In the genomic region with DNA sequence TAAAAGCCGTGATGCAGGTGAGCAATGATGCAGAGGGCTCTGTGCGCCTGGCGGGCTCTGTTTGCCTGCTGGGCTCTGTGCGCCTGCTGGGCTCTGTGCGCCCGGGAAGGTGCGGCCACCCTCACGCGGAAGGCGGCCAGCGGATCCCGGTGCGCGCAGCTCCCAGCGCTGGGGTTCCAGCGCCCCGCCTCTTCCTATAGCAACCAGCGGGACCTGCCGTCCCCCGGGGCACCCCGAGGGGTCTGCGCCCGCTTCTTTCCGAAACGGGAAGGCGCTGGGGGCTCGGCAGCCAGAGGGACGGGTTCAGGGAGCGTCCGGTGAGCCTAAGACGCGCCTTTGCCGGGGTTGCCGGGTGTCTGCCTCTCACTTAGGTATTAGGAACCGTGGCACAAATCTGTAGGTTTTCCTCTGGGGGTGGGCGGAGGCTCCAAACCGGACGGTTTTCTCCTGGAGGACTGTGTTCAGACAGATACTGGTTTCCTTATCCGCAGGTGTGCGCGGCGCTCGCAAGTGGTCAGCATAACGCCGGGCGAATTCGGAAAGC, we compare ENCODE assay signal across 1 cellular context.
A peak's percentile ranks its signal among the peaks of the same experiment; 100 is the strongest.
TF ChIP-seq lines count a peak whose summit lies in the region.

No MANE protein-coding gene starts in this region.

TF ChIP-seq in HepG2, 621 proteins besides CTCF, POLR2A, EP300 and RAD21 (continued from another document and continues in another):
- TF ChIP-seq ASH2L (IDR thresholded peaks at IDR 0.05; ENCODE audit: insufficient read length, low read depth, low read length) = no peak
- TF ChIP-seq ZSCAN25 (CRISPR knock-in tag; IDR thresholded peaks at IDR 0.05) = no peak
- TF ChIP-seq NR2F1 (CRISPR knock-in tag; IDR thresholded peaks at IDR 0.05) = no peak
- no peak for TF ChIP-seq ZNF335 (CRISPR knock-in tag; IDR thresholded peaks at IDR 0.05)
- 0 out of 2 replicates have a peak, but pooled peaks have one; percentile 25 for TF ChIP-seq SP5 (CRISPR knock-in tag; IDR thresholded peaks at IDR 0.05; ENCODE audit: borderline replicate concordance, low read depth)
- TF ChIP-seq ZNF543 (CRISPR knock-in tag; IDR thresholded peaks at IDR 0.05) = no peak
- no peak for TF ChIP-seq MBNL3 (CRISPR knock-in tag; conservative IDR thresholded peaks at IDR 0.05)
- TF ChIP-seq FOSL2 (CRISPR knock-in tag; IDR thresholded peaks at IDR 0.05) = no peak
- no peak for TF ChIP-seq ZNF530 (CRISPR knock-in tag; IDR thresholded peaks at IDR 0.05; ENCODE audit: low read depth)
- TF ChIP-seq ZNF24 (IDR thresholded peaks at IDR 0.05) = no peak
- TF ChIP-seq CCDC6 (CRISPR knock-in tag; IDR thresholded peaks at IDR 0.05) = no peak
- TF ChIP-seq STAT5B (CRISPR knock-in tag; IDR thresholded peaks at IDR 0.05) = no peak
- TF ChIP-seq KDM5B (CRISPR knock-in tag; IDR thresholded peaks at IDR 0.05; ENCODE audit: borderline replicate concordance) = no peak
- TF ChIP-seq RAD51 (IDR thresholded peaks at IDR 0.05; ENCODE audit: borderline replicate concordance) = no peak
- TF ChIP-seq GABPB1 (CRISPR knock-in tag; IDR thresholded peaks at IDR 0.05) = peak; percentile 71
- TF ChIP-seq, protein P1, sequence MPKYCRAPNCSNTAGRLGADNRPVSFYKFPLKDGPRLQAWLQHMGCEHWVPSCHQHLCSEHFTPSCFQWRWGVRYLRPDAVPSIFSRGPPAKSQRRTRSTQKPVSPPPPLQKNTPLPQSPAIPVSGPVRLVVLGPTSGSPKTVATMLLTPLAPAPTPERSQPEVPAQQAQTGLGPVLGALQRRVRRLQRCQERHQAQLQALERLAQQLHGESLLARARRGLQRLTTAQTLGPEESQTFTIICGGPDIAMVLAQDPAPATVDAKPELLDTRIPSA (CRISPR knock-in tag; IDR thresholded peaks at IDR 0.05; ENCODE audit: borderline replicate concordance) = no peak
- TF ChIP-seq, protein P2, sequence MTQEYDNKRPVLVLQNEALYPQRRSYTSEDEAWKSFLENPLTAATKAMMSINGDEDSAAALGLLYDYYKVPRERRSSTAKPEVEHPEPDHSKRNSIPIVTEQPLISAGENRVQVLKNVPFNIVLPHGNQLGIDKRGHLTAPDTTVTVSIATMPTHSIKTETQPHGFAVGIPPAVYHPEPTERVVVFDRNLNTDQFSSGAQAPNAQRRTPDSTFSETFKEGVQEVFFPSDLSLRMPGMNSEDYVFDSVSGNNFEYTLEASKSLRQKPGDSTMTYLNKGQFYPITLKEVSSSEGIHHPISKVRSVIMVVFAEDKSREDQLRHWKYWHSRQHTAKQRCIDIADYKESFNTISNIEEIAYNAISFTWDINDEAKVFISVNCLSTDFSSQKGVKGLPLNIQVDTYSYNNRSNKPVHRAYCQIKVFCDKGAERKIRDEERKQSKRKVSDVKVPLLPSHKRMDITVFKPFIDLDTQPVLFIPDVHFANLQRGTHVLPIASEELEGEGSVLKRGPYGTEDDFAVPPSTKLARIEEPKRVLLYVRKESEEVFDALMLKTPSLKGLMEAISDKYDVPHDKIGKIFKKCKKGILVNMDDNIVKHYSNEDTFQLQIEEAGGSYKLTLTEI (CRISPR knock-in tag; conservative IDR thresholded peaks at IDR 0.05) = no peak
- TF ChIP-seq, protein P3, sequence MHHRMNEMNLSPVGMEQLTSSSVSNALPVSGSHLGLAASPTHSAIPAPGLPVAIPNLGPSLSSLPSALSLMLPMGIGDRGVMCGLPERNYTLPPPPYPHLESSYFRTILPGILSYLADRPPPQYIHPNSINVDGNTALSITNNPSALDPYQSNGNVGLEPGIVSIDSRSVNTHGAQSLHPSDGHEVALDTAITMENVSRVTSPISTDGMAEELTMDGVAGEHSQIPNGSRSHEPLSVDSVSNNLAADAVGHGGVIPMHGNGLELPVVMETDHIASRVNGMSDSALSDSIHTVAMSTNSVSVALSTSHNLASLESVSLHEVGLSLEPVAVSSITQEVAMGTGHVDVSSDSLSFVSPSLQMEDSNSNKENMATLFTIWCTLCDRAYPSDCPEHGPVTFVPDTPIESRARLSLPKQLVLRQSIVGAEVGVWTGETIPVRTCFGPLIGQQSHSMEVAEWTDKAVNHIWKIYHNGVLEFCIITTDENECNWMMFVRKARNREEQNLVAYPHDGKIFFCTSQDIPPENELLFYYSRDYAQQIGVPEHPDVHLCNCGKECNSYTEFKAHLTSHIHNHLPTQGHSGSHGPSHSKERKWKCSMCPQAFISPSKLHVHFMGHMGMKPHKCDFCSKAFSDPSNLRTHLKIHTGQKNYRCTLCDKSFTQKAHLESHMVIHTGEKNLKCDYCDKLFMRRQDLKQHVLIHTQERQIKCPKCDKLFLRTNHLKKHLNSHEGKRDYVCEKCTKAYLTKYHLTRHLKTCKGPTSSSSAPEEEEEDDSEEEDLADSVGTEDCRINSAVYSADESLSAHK (CRISPR knock-in tag; IDR thresholded peaks at IDR 0.05; ENCODE audit: borderline replicate concordance) = no peak
- TF ChIP-seq DPF2 (CRISPR knock-in tag; IDR thresholded peaks at IDR 0.05; ENCODE audit: borderline replicate concordance, low read depth) = no peak
- no peak for TF ChIP-seq ZNF670 (CRISPR knock-in tag; IDR thresholded peaks at IDR 0.05; ENCODE audit: borderline replicate concordance)
- no peak for TF ChIP-seq ZNF441 (CRISPR knock-in tag; IDR thresholded peaks at IDR 0.05; ENCODE audit: borderline replicate concordance)
- no peak for TF ChIP-seq SNRNP70 (IDR thresholded peaks at IDR 0.05; ENCODE audit: low read depth, low read length)
- no peak for TF ChIP-seq ARNT (IDR thresholded peaks at IDR 0.05)
- TF ChIP-seq, protein P4, sequence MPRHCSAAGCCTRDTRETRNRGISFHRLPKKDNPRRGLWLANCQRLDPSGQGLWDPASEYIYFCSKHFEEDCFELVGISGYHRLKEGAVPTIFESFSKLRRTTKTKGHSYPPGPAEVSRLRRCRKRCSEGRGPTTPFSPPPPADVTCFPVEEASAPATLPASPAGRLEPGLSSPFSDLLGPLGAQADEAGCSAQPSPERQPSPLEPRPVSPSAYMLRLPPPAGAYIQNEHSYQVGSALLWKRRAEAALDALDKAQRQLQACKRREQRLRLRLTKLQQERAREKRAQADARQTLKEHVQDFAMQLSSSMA (CRISPR knock-in tag; IDR thresholded peaks at IDR 0.05) = no peak
- TF ChIP-seq ARNT2 (CRISPR knock-in tag; IDR thresholded peaks at IDR 0.05; ENCODE audit: low read depth) = peak; percentile 47; the same call in 1 of the 2 replicates
- no peak for TF ChIP-seq ZNF567 (CRISPR knock-in tag; IDR thresholded peaks at IDR 0.05; ENCODE audit: borderline replicate concordance)
- no peak for TF ChIP-seq ZMYM2 (CRISPR knock-in tag; IDR thresholded peaks at IDR 0.05)
- TF ChIP-seq, protein P5, sequence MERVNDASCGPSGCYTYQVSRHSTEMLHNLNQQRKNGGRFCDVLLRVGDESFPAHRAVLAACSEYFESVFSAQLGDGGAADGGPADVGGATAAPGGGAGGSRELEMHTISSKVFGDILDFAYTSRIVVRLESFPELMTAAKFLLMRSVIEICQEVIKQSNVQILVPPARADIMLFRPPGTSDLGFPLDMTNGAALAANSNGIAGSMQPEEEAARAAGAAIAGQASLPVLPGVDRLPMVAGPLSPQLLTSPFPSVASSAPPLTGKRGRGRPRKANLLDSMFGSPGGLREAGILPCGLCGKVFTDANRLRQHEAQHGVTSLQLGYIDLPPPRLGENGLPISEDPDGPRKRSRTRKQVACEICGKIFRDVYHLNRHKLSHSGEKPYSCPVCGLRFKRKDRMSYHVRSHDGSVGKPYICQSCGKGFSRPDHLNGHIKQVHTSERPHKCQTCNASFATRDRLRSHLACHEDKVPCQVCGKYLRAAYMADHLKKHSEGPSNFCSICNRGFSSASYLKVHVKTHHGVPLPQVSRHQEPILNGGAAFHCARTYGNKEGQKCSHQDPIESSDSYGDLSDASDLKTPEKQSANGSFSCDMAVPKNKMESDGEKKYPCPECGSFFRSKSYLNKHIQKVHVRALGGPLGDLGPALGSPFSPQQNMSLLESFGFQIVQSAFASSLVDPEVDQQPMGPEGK (CRISPR knock-in tag; IDR thresholded peaks at IDR 0.05) = no peak; the same call in 1 of the 2 replicates
- TF ChIP-seq ZNF788 (CRISPR knock-in tag; IDR thresholded peaks at IDR 0.05; ENCODE audit: borderline replicate concordance) = no peak
- no peak for TF ChIP-seq PLRG1 (conservative IDR thresholded peaks at IDR 0.05)
- TF ChIP-seq ETV5 (CRISPR knock-in tag; IDR thresholded peaks at IDR 0.05; ENCODE audit: borderline replicate concordance) = no peak
- TF ChIP-seq ZNF616 (CRISPR knock-in tag; IDR thresholded peaks at IDR 0.05; ENCODE audit: low read depth) = no peak
- TF ChIP-seq, protein P6, sequence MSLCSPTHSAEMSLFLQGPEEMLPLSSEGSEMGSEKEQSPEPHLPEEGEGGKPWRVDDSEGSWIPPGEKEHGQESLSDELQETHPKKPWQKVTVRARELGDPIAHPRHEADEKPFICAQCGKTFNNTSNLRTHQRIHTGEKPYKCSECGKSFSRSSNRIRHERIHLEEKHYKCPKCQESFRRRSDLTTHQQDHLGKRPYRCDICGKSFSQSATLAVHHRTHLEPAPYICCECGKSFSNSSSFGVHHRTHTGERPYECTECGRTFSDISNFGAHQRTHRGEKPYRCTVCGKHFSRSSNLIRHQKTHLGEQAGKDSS (CRISPR knock-in tag; IDR thresholded peaks at IDR 0.05; ENCODE audit: borderline replicate concordance, low read depth) = 0 out of 2 replicates have a peak, but pooled peaks have one; percentile 24
- no peak for TF ChIP-seq REXO4 (CRISPR knock-in tag; IDR thresholded peaks at IDR 0.05; ENCODE audit: borderline replicate concordance)
- no peak for TF ChIP-seq MAF1 (CRISPR knock-in tag; IDR thresholded peaks at IDR 0.05; ENCODE audit: borderline replicate concordance)
- TF ChIP-seq GATAD2A (CRISPR knock-in tag; IDR thresholded peaks at IDR 0.05) = no peak
- TF ChIP-seq, protein P7, sequence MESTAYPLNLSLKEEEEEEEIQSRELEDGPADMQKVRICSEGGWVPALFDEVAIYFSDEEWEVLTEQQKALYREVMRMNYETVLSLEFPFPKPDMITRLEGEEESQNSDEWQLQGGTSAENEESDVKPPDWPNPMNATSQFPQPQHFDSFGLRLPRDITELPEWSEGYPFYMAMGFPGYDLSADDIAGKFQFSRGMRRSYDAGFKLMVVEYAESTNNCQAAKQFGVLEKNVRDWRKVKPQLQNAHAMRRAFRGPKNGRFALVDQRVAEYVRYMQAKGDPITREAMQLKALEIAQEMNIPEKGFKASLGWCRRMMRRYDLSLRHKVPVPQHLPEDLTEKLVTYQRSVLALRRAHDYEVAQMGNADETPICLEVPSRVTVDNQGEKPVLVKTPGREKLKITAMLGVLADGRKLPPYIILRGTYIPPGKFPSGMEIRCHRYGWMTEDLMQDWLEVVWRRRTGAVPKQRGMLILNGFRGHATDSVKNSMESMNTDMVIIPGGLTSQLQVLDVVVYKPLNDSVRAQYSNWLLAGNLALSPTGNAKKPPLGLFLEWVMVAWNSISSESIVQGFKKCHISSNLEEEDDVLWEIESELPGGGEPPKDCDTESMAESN (CRISPR knock-in tag; conservative IDR thresholded peaks at IDR 0.05) = peak; percentile 59; the same call in 1 of the 2 replicates
- TF ChIP-seq NFE2L1 (CRISPR knock-in tag; IDR thresholded peaks at IDR 0.05; ENCODE audit: borderline replicate concordance) = no peak
- no peak for TF ChIP-seq SOX13 (IDR thresholded peaks at IDR 0.05)
- TF ChIP-seq SOX13 (CRISPR knock-in tag; conservative IDR thresholded peaks at IDR 0.05 in 1 of 2, IDR thresholded peaks at IDR 0.05 in 1 of 2) = no peak
- no peak for TF ChIP-seq ZNF17 (CRISPR knock-in tag; IDR thresholded peaks at IDR 0.05)
- TF ChIP-seq ZNF251 (CRISPR knock-in tag; IDR thresholded peaks at IDR 0.05) = no peak
- TF ChIP-seq HOXD1 (CRISPR knock-in tag; IDR thresholded peaks at IDR 0.05) = no peak
- TF ChIP-seq, protein P8, sequence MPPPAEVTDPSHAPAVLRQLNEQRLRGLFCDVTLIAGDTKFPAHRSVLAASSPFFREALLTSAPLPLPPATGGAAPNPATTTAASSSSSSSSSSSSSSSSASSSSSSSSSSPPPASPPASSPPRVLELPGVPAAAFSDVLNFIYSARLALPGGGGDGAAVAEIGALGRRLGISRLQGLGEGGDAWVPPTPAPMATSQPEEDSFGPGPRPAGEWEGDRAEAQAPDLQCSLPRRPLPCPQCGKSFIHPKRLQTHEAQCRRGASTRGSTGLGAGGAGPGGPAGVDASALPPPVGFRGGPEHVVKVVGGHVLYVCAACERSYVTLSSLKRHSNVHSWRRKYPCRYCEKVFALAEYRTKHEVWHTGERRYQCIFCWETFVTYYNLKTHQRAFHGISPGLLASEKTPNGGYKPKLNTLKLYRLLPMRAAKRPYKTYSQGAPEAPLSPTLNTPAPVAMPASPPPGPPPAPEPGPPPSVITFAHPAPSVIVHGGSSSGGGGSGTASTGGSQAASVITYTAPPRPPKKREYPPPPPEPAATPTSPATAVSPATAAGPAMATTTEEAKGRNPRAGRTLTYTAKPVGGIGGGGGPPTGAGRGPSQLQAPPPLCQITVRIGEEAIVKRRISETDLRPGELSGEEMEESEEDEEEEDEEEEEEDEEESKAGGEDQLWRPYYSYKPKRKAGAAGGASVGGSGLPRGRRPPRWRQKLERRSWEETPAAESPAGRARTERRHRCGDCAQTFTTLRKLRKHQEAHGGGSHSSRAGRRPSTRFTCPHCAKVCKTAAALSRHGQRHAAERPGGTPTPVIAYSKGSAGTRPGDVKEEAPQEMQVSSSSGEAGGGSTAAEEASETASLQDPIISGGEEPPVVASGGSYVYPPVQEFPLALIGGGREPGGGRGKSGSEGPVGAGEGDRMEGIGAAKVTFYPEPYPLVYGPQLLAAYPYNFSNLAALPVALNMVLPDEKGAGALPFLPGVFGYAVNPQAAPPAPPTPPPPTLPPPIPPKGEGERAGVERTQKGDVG (CRISPR knock-in tag; IDR thresholded peaks at IDR 0.05; ENCODE audit: borderline replicate concordance) = no peak
- no peak for TF ChIP-seq SUZ12 (IDR thresholded peaks at IDR 0.05; ENCODE audit: low read depth, low read length)
- TF ChIP-seq ZNF432 (CRISPR knock-in tag; IDR thresholded peaks at IDR 0.05; ENCODE audit: borderline replicate concordance) = no peak
- TF ChIP-seq ZNF703 (CRISPR knock-in tag; IDR thresholded peaks at IDR 0.05; ENCODE audit: borderline replicate concordance) = no peak
- TF ChIP-seq ZNF282 (IDR thresholded peaks at IDR 0.05; ENCODE audit: partially characterized antibody) = no peak
- TF ChIP-seq EHMT2 (IDR thresholded peaks at IDR 0.05; ENCODE audit: borderline replicate concordance, low read depth, low read length) = no peak
- no peak for TF ChIP-seq NONO (IDR thresholded peaks at IDR 0.05)
- TF ChIP-seq NONO (CRISPR knock-in tag; conservative IDR thresholded peaks at IDR 0.05) = no peak
- no peak for TF ChIP-seq ZNF766 (CRISPR knock-in tag; IDR thresholded peaks at IDR 0.05; ENCODE audit: borderline replicate concordance)
- TF ChIP-seq ZSCAN21 (CRISPR knock-in tag; IDR thresholded peaks at IDR 0.05; ENCODE audit: borderline replicate concordance) = no peak
- TF ChIP-seq ZNF160 (CRISPR knock-in tag; IDR thresholded peaks at IDR 0.05) = no peak
